Comparison of ENCODE assay signal across 11 cellular contexts in genomic region chr1:207935166-207935583, GRCh38. TPM values are rescaled to one million over a fixed set of nuclear protein-coding genes. Genes with fewer than 3 reads are reported as not detected.
DNase-seq lines count a peak whose midpoint lies in the region; ATAC-seq and TF ChIP-seq lines count a peak whose summit lies in the region.
"Had no signal": no experiment of that assay in that cellular context is flagged by ENCODE, and none has a peak within 500 bp of the region (broad histone marks: within the 10 kb centered on the region; RNA-seq: fewer than 3 reads in every experiment).

No MANE protein-coding gene starts in this region.

- CTCF ChIA-PET in Calu3 (lab: Charles Lee), result interaction anchor here (0.7 to 1.7 kb wide), 5 partner anchors 10 to 28 kb away, joined by 3 to 8 read pairs (median 3); partner anchors contain the start of gene CD34

- TF ChIP-seq CTCF in Calu3 (IDR thresholded peaks at IDR 0.05; ENCODE audit: unreplicated experiment) (no peak), nephron progenitor cell (IDR thresholded peaks at IDR 0.05) (no peak), tibial artery (IDR thresholded peaks at IDR 0.05) (no peak)

- H3K36me3 ChIP-seq in tibial artery, result no peaks in the 10 kb centered on the region
- H3K36me3 ChIP-seq: prostate gland had no signal

- no peaks in the 10 kb centered on the region for H3K27me3 ChIP-seq in tibial artery

- H3K4me3 Mint-ChIP-seq in Calu3 (ENCODE audit: low read depth, unreplicated experiment) (peak overlapping the region; percentile 43), nephron progenitor cell (no peak overlapping the region)

- intact Hi-C loops in Calu3 (cut with micrococcal nuclease; ENCODE audit: unreplicated experiment), result loop anchor here (1.0 kb wide), 1 partner anchor 38 kb away; no protein-coding TSS in a partner anchor
- intact Hi-C loops in tibial artery (cut with DNase I; ENCODE audit: low total_unique reads), result no loop called here

- no peaks in the 10 kb centered on the region for H3K9me3 ChIP-seq in tibial artery
- H3K9me3 ChIP-seq: prostate gland had no signal

- H3K27me3 Mint-ChIP-seq in Calu3 (ENCODE audit: unreplicated experiment) (no peaks in the 10 kb centered on the region), nephron progenitor cell (ENCODE audit: low read depth, poor library complexity) (peaks cover 15% of the 10 kb centered on the region)

- peak overlapping the region; percentile 71 for H3K27ac Mint-ChIP-seq in Calu3 (ENCODE audit: unreplicated experiment)
- no peak overlapping the region for H3K27ac Mint-ChIP-seq in nephron progenitor cell

- no TSS peak for BruUV-seq in Calu3 (replicated peaks; lab: Mats Ljungman, UMichigan)

- DNase-seq in Calu3, result peak; percentile 69
- DNase-seq in Kasumi-1 (lab: John Stamatoyannopoulos, UW), result peak; percentile 44 to 51
- DNase-seq in nephron progenitor cell, result no peak
- DNase-seq in tibial artery, result no peak
- no peak for DNase-seq in GM03348 (ENCODE audit: low spot score)
- DNase-seq in AG08395 (ENCODE audit: low spot score), result no peak
- DNase-seq: amniotic stem cell, islet precursor cell had no signal

- peaks cover 0 to 12% (median 2%) of the 10 kb centered on the region in 4 donors for H3K4me1 ChIP-seq in tibial artery
- H3K4me1 ChIP-seq: prostate gland had no signal

- H3K4me3 ChIP-seq in tibial artery, result no peak overlapping the region
- H3K4me3 ChIP-seq: prostate gland had no signal

- peaks cover 20% of the 10 kb centered on the region for H3K36me3 Mint-ChIP-seq in Calu3 (ENCODE audit: insufficient read depth, unreplicated experiment)
- no peaks in the 10 kb centered on the region for H3K36me3 Mint-ChIP-seq in nephron progenitor cell (ENCODE audit: low read depth)

- H3K9me3 Mint-ChIP-seq in Calu3 (ENCODE audit: low read depth, unreplicated experiment), result peaks cover under 1% of the 10 kb centered on the region
- peaks cover 33% of the 10 kb centered on the region for H3K9me3 Mint-ChIP-seq in nephron progenitor cell

- H3K4me1 Mint-ChIP-seq in Calu3 (ENCODE audit: low read depth, unreplicated experiment) (peaks cover 62% of the 10 kb centered on the region), nephron progenitor cell (no peaks in the 10 kb centered on the region)

- peak; percentile 96 for ATAC-seq in GM19438 (IDR thresholded peaks at IDR 0.05; ENCODE audit: low read depth, unreplicated experiment)
- peak; percentile 99 for ATAC-seq in HG02943 (IDR thresholded peaks at IDR 0.05; ENCODE audit: low read depth, unreplicated experiment)

- H3K27ac ChIP-seq in tibial artery, result no peak overlapping the region
- H3K27ac ChIP-seq: prostate gland had no signal

RNA-seq across cellular contexts. Expression of gene CD34, which starts 24.2 kb away (rescaled TPM):
- 0.24 and 0.34 TPM in 2 replicates for total RNA-seq in Calu3 (2022)

Comparison
In these comparisons a context has a peak if more than half of its experiments do, and no peak if none do; other contexts are left out.
1. DNase-seq: peak in Calu3 (single experiment) and Kasumi-1 (2 of 2); none in nephron progenitor cell (single experiment), tibial artery (0 of 2), GM03348 (single experiment) and AG08395 (single experiment).